19 cellular contexts compared by ENCODE assay signal in genomic region chr7:157552295-157552993, GRCh38.
DNase-seq lines count a peak whose midpoint lies in the region; ATAC-seq and TF ChIP-seq lines count a peak whose summit lies in the region.
"Had no signal": no experiment of that assay in that cellular context is flagged by ENCODE, and none has a peak within 500 bp of the region (broad histone marks: within the 10 kb centered on the region; RNA-seq: fewer than 3 reads in every experiment).

No MANE protein-coding gene starts in this region.

- no peak overlapping the region for H3K27ac Mint-ChIP-seq in CD4-positive, alpha-beta T cell
- H3K27ac Mint-ChIP-seq: HFFc6 had no signal

- H3K36me3 ChIP-seq in BLaER1 (no peaks in the 10 kb centered on the region), osteoblast (ENCODE audit: insufficient read depth, low read length) (no peaks in the 10 kb centered on the region), colonic mucosa (no peaks in the 10 kb centered on the region)

- H3K4me1 Mint-ChIP-seq in CD4-positive, alpha-beta T cell (ENCODE audit: low read depth), result no peaks in the 10 kb centered on the region

- H3K27ac ChIP-seq in BLaER1 (no peak overlapping the region), osteoblast (ENCODE audit: low read depth, low read length) (no peak overlapping the region), colonic mucosa (no peak overlapping the region)
- H3K27ac ChIP-seq in CD4-positive, alpha-beta T cell (ENCODE audit: low read depth, low read length), result no peak overlapping the region

- H3K79me2 ChIP-seq in osteoblast (ENCODE audit: insufficient read depth, low read length), result no peaks in the 10 kb centered on the region

- H3K36me3 Mint-ChIP-seq in CD4-positive, alpha-beta T cell (ENCODE audit: low read depth), result no peaks in the 10 kb centered on the region

- H3K4me3 ChIP-seq in BLaER1 (no peak overlapping the region), osteoblast (ENCODE audit: insufficient read depth, low read length) (no peak overlapping the region), colonic mucosa (no peak overlapping the region)

- H3K9me3 Mint-ChIP-seq in CD4-positive, alpha-beta T cell, result no peaks in the 10 kb centered on the region

- H3K4me1 ChIP-seq in BLaER1, result peaks cover 17% of the 10 kb centered on the region
- no peaks in the 10 kb centered on the region for H3K4me1 ChIP-seq in osteoblast (ENCODE audit: insufficient read depth, low read length)
- H3K4me1 ChIP-seq in colonic mucosa, result no peaks in the 10 kb centered on the region

- POLR2A ChIA-PET in CD4-positive, alpha-beta T cell (lab: Charles Lee), result no interaction called here

- H4K20me1 ChIP-seq in BLaER1 (no peaks in the 10 kb centered on the region), osteoblast (ENCODE audit: insufficient read depth, low read length) (no peaks in the 10 kb centered on the region)

- no peak overlapping the region for H3K9ac ChIP-seq in BLaER1
- H3K9ac ChIP-seq in colonic mucosa (ENCODE audit: low read depth in 2 of 2, low read length in 2 of 2), result no peak overlapping the region

- H3K4me3 Mint-ChIP-seq in CD4-positive, alpha-beta T cell, result no peak overlapping the region
- H3K4me3 Mint-ChIP-seq: HFFc6 had no signal

- H3K4me2 ChIP-seq in BLaER1 (peak overlapping the region; percentile 16; the same call in 1 of the 2 replicates), osteoblast (ENCODE audit: insufficient read depth, low read length) (no peak overlapping the region)

- no peak for TF ChIP-seq CTCF in osteoblast (IDR thresholded peaks at IDR 0.05; ENCODE audit: extremely low read depth, low read depth, low read length)
- no peak for TF ChIP-seq CTCF in colonic mucosa (IDR thresholded peaks at IDR 0.05)
- no peak for TF ChIP-seq CTCF in CD4-positive, alpha-beta T cell (IDR thresholded peaks at IDR 0.05)

- CTCF ChIA-PET in CD4-positive, alpha-beta T cell (lab: Charles Lee), result no interaction called here

- no peak for ATAC-seq in CD4-positive, alpha-beta T cell (ENCODE audit: poor library complexity)

- peak; percentile 10 for DNase-seq in activated CD8-positive, alpha-beta memory T cell treated with anti-CD3 and anti-CD28 coated beads, Interleukin-2, amount 50 U/mL, for 4 hours
- DNase-seq in activated CD8-positive, alpha-beta memory T cell treated with anti-CD3 and anti-CD28 coated beads for 24 hours, result no peak
- DNase-seq in islet precursor cell (peak; percentile 22), osteoblast (ENCODE audit: insufficient read length, low spot score, missing footprints) (peak; percentile 68), colonic mucosa (no peak)
- DNase-seq in activated T-cell treated with anti-CD3 and anti-CD28 coated beads, Interleukin-2, amount 50 U/mL, for 48 hours, result no peak
- DNase-seq in CD4-positive, alpha-beta T cell, result no peak
- DNase-seq: 8988T, COR-L47, DMS 273 treated with DMSO at 0.1 percent for 48 hours, DND-41, H7, HFFc6, NCI-H1105, NCI-H2081, NCI-H510A, NCI-H82, OCI-M1 had no signal

- no peaks in the 10 kb centered on the region for H3K27me3 Mint-ChIP-seq in CD4-positive, alpha-beta T cell

- no peaks in the 10 kb centered on the region for H3K27me3 ChIP-seq in BLaER1
- H3K27me3 ChIP-seq in osteoblast (ENCODE audit: insufficient read depth, low read length), result no peaks in the 10 kb centered on the region
- no peaks in the 10 kb centered on the region for H3K27me3 ChIP-seq in colonic mucosa
- H3K27me3 ChIP-seq in CD4-positive, alpha-beta T cell (ENCODE audit: control insufficient read depth, insufficient read depth, low read length), result no peaks in the 10 kb centered on the region

- H3K9me3 ChIP-seq in BLaER1 (no peaks in the 10 kb centered on the region), osteoblast (ENCODE audit: low read depth, low read length) (peaks cover 6% of the 10 kb centered on the region), colonic mucosa (no peaks in the 10 kb centered on the region)
- H3K9me3 ChIP-seq in CD4-positive, alpha-beta T cell (ENCODE audit: control insufficient read depth, low read length), result no peaks in the 10 kb centered on the region

- intact Hi-C loops in colonic mucosa (cut with DNase I), result no loop called here
- intact Hi-C loops in CD4-positive, alpha-beta T cell (cut with DNase I, micrococcal nuclease), result no loop called here

- H2AFZ ChIP-seq in osteoblast (ENCODE audit: low read length), result no peak overlapping the region

Comparison
In these comparisons a context has a peak if more than half of its experiments do, and no peak if none do; other contexts are left out.
1. DNase-seq: peak in activated CD8-positive, alpha-beta memory T cell treated with anti-CD3 and anti-CD28 coated beads, Interleukin-2, amount 50 U/mL, for 4 hours (single experiment), islet precursor cell (single experiment) and osteoblast (single experiment); none in activated CD8-positive, alpha-beta memory T cell treated with anti-CD3 and anti-CD28 coated beads for 24 hours (single experiment), colonic mucosa (single experiment), activated T-cell treated with anti-CD3 and anti-CD28 coated beads, Interleukin-2, amount 50 U/mL, for 48 hours (0 of 2) and CD4-positive, alpha-beta T cell (0 of 10).